In genomic region chrX:129540725-129541184, GRCh38 we compare ENCODE assay signal across 8 cellular contexts. TPM values are rescaled to one million over a fixed set of nuclear protein-coding genes. Genes with fewer than 3 reads are reported as not detected.
DNase-seq lines count a peak whose midpoint lies in the region; ATAC-seq and TF ChIP-seq lines count a peak whose summit lies in the region.

No MANE protein-coding gene starts in this region.

- no peak for TF ChIP-seq RAD21 in Ishikawa (IDR thresholded peaks at IDR 0.05; ENCODE audit: low read depth)

- H3K4me3 ChIP-seq in skeletal muscle cell (ENCODE audit: low read depth, low read length), result peak overlapping the region; percentile 61

- peak; percentile 41 for ATAC-seq in GM19395 (IDR thresholded peaks at IDR 0.05; ENCODE audit: unreplicated experiment)
- peak; percentile 59 for ATAC-seq in left ventricle myocardium superior
- ATAC-seq in GM19328 (IDR thresholded peaks at IDR 0.05; ENCODE audit: unreplicated experiment), result no peak

- DNase-seq in AML-193 (lab: John Stamatoyannopoulos, UW) (peak; percentile 11 to 45), left ventricle myocardium superior (no peak), skeletal muscle cell (ENCODE audit: low read depth) (no peak), mucosa of gallbladder (ENCODE audit: low spot score) (no peak)
- DNase-seq in activated naive CD4-positive, alpha-beta T cell treated with anti-CD3 and anti-CD28 coated beads, Interleukin-2, amount 50 U/mL, for 16 hours, result peak; percentile 8

- TF ChIP-seq EP300 in Ishikawa (IDR thresholded peaks at IDR 0.05; ENCODE audit: borderline replicate concordance), result no peak

- intact Hi-C loops in left ventricle myocardium superior (cut with micrococcal nuclease), result no loop called here

TF ChIP-seq in Ishikawa, 13 proteins besides CTCF, POLR2A, EP300 and RAD21:
- TF ChIP-seq USF1 (IDR thresholded peaks at IDR 0.05) (no peak), TEAD4 (IDR thresholded peaks at IDR 0.05) (no peak), ZBTB7A (IDR thresholded peaks at IDR 0.05; ENCODE audit: low read depth) (no peak), MAX (IDR thresholded peaks at IDR 0.05) (peak; percentile 48), CEBPB (IDR thresholded peaks at IDR 0.05) (0 out of 2 replicates have a peak, but pooled peaks have one; percentile 16)

RNA-seq across cellular contexts. Expression of gene OCRL, which starts 0.7 kb away (rescaled TPM):
- total RNA-seq in left ventricle myocardium superior (9.9 TPM), mucosa of gallbladder (30.3 TPM)

RNA-seq across cellular contexts. Expression of gene SMARCA1, which starts 17.5 kb away (rescaled TPM):
- total RNA-seq in left ventricle myocardium superior, result 29.8 TPM
- total RNA-seq in mucosa of gallbladder, result 28.8 TPM

Comparison
In these comparisons a context has a peak if more than half of its experiments do, and no peak if none do; other contexts are left out.
1. DNase-seq: peak in AML-193 (2 of 2) and activated naive CD4-positive, alpha-beta T cell treated with anti-CD3 and anti-CD28 coated beads, Interleukin-2, amount 50 U/mL, for 16 hours (single experiment); none in left ventricle myocardium superior (single experiment), skeletal muscle cell (single experiment) and mucosa of gallbladder (single experiment).